ENCODE assay signal across 11 cellular contexts in genomic region chr1:33008051-33008914, GRCh38. TPM values are rescaled to one million over a fixed set of nuclear protein-coding genes. Genes with fewer than 3 reads are reported as not detected.
DNase-seq lines count a peak whose midpoint lies in the region; ATAC-seq and TF ChIP-seq lines count a peak whose summit lies in the region.
"Had no signal": no experiment of that assay in that cellular context is flagged by ENCODE, and none has a peak within 500 bp of the region (broad histone marks: within the 10 kb centered on the region; RNA-seq: fewer than 3 reads in every experiment).

No MANE protein-coding gene starts in this region.

- H3K27me3 ChIP-seq in testis: no peaks in the 10 kb centered on the region
- H3K27me3 ChIP-seq in vagina: no peaks in the 10 kb centered on the region
- H3K27me3 ChIP-seq: BE2C had no signal

- no peak for TF ChIP-seq POLR2A in testis (IDR thresholded peaks at IDR 0.05)
- no peak for TF ChIP-seq POLR2A in vagina (IDR thresholded peaks at IDR 0.05)

- intact Hi-C loops in mucosa of descending colon (cut with DNase I, micrococcal nuclease): no loop called here
- intact Hi-C loops in testis (cut with DNase I; ENCODE audit: low total_unique reads): no loop called here
- intact Hi-C loops in vagina (cut with DNase I): loop anchor here (10.0 kb wide), 1 partner anchor 73 kb away; no protein-coding TSS in a partner anchor

- H3K27ac ChIP-seq in C4-2B (peak overlapping the region; percentile 75), testis (no peak overlapping the region), vagina (no peak overlapping the region)

- ATAC-seq in mucosa of descending colon (peak; percentile 70), HG02798 (IDR thresholded peaks at IDR 0.05; ENCODE audit: poor library complexity, unreplicated experiment) (no peak)
- ATAC-seq: T-cell had no signal

- WGBS in testis, 2 donors: 82 to 92% methylated on average over 13 of the region's 13 CpGs

- no peaks in the 10 kb centered on the region for H3K9me3 ChIP-seq in mucosa of descending colon
- H3K9me3 ChIP-seq in testis: no peaks in the 10 kb centered on the region
- H3K9me3 ChIP-seq in vagina: no peaks in the 10 kb centered on the region
- H3K9me3 ChIP-seq: BE2C had no signal

- H3K4me1 ChIP-seq in mucosa of descending colon (ENCODE audit: low read depth) (peaks cover 3% of the 10 kb centered on the region), testis (peaks cover 34% of the 10 kb centered on the region), vagina (peaks cover 57% of the 10 kb centered on the region)
- H3K4me1 ChIP-seq: BE2C had no signal

- no peak overlapping the region for H3K4me3 ChIP-seq in choroid plexus epithelial cell (ENCODE audit: low read depth, low read length)
- no peak overlapping the region for H3K4me3 ChIP-seq in mucosa of descending colon
- H3K4me3 ChIP-seq in testis: no peak overlapping the region
- no peak overlapping the region for H3K4me3 ChIP-seq in vagina

- TF ChIP-seq CTCF in C4-2B (conservative IDR thresholded peaks at IDR 0.05): no peak
- no peak for TF ChIP-seq CTCF in choroid plexus epithelial cell (conservative IDR thresholded peaks at IDR 0.05; ENCODE audit: low read depth, low read length)
- no peak for TF ChIP-seq CTCF in mucosa of descending colon (IDR thresholded peaks at IDR 0.05)
- no peak for TF ChIP-seq CTCF in testis (IDR thresholded peaks at IDR 0.05)
- no peak for TF ChIP-seq CTCF in vagina (IDR thresholded peaks at IDR 0.05)

- DNase-seq in NCI-H2029 treated with DMSO at 0.1 percent for 48 hours (lab: John Stamatoyannopoulos, UW) (peak; percentile 90), choroid plexus epithelial cell (ENCODE audit: low read depth) (peak; percentile 60), mucosa of descending colon (no peak), NOMO-1 treated with DMSO at 0.1 percent for 48 hours (lab: John Stamatoyannopoulos, UW; ENCODE audit: unreplicated experiment) (no peak), testis (no peak), vagina (ENCODE audit: extremely low spot score in 2 of 2) (no peak)
- DNase-seq: BE2C; stimulated activated CD4-positive, alpha-beta T cell treated with anti-CD3 and anti-CD28 coated beads, Interleukin-2, amount 100 ng/mL, for 48 hours; T-cell had no signal

- peaks cover 10% of the 10 kb centered on the region for H3K36me3 ChIP-seq in mucosa of descending colon (ENCODE audit: low read depth)
- no peaks in the 10 kb centered on the region for H3K36me3 ChIP-seq in testis (ENCODE audit: low read depth, missing control alignments)
- H3K36me3 ChIP-seq in vagina: peaks cover 0 to 19% of the 10 kb centered on the region in 2 donors

RNA-seq across cellular contexts. Expression of gene AK2, which starts 28.4 kb away (rescaled TPM):
- total RNA-seq in mucosa of descending colon (100 to 1,000 TPM; 147 to 228 (median 186) TPM), testis (100 to 1,000 TPM; 181 to 219 TPM), vagina (118 TPM)
- 144 TPM for polyA plus RNA-seq in testis (ENCODE audit: insufficient read depth, low read depth, low replicate concordance)

RNA-seq across cellular contexts. Expression of gene RNF19B, which starts 43.7 kb away (rescaled TPM):
- 10 to 100 TPM; 51.5 to 74.9 (median 68.0) TPM for total RNA-seq in mucosa of descending colon
- total RNA-seq in testis: 100 to 1,000 TPM; 140 to 141 TPM
- polyA plus RNA-seq in testis (ENCODE audit: insufficient read depth, low read depth, low replicate concordance): 225 TPM
- 24.6 TPM for total RNA-seq in vagina

Comparison
In these comparisons a context has a peak if more than half of its experiments do, and no peak if none do; other contexts are left out.
1. DNase-seq: peak in NCI-H2029 treated with DMSO at 0.1 percent for 48 hours (single experiment) and choroid plexus epithelial cell (single experiment); none in mucosa of descending colon (0 of 3), NOMO-1 treated with DMSO at 0.1 percent for 48 hours (single experiment), testis (single experiment) and vagina (0 of 2).